In genomic region chr13:79405831-79406596, GRCh38 we compare ENCODE assay signal across 8 cellular contexts. TPM values are rescaled to one million over a fixed set of nuclear protein-coding genes. Genes with fewer than 3 reads are reported as not detected.
DNase-seq lines count a peak whose midpoint lies in the region; ATAC-seq and TF ChIP-seq lines count a peak whose summit lies in the region.

Gene RBM26 (minus strand): TSS chr13:79406255. CDS start chr13:79405774, 481 bp downstream.

- TF ChIP-seq CTCF in GM12875 (IDR thresholded peaks at IDR 0.05; ENCODE audit: borderline replicate concordance, insufficient read depth, low read depth, low read length) = no peak
- peak in 3 of 9 donors; percentile 13 to 30 (median 24) for TF ChIP-seq CTCF in heart right ventricle (IDR thresholded peaks at IDR 0.05)
- TF ChIP-seq CTCF in upper lobe of right lung (IDR thresholded peaks at IDR 0.05) = peak; percentile 22

- H3K36me3 ChIP-seq in heart right ventricle (no peaks in the 10 kb centered on the region), upper lobe of right lung (no peaks in the 10 kb centered on the region)

- H3K27me3 Mint-ChIP-seq in T-cell = no peaks in the 10 kb centered on the region

- POLR2A ChIA-PET in T-cell (lab: Charles Lee) = interaction anchor here (0.6 to 1.5 kb wide), 4 partner anchors 13 to 134 kb away, joined by 5 to 7 read pairs (median 6); no protein-coding TSS in a partner anchor

- CTCF ChIA-PET in T-cell (lab: Charles Lee) = interaction anchor here (0.6 to 3.9 kb wide), 11 partner anchors 12 to 682 kb away, joined by 3 to 23 read pairs (median 5); partner anchors contain the start of gene NDFIP2 (in 1 of the 2)

- peaks cover 0 to 58% (median 48%) of the 10 kb centered on the region in 9 donors for H3K4me1 ChIP-seq in heart right ventricle
- peaks cover 25% of the 10 kb centered on the region for H3K4me1 ChIP-seq in upper lobe of right lung

- H3K27ac ChIP-seq in adipose tissue (ENCODE audit: low read depth, low read length) = peak within 1 kb of the TSS; percentile 95
- H3K27ac ChIP-seq in heart right ventricle = peak within 1 kb of the TSS; percentile 68 to 97 (median 94)
- peak within 1 kb of the TSS; percentile 96 for H3K27ac ChIP-seq in upper lobe of right lung

- intact Hi-C loops in heart right ventricle (cut with DNase I) (loop anchor here in 1 of 10 donors (5.0 kb wide), 1 partner anchor 136 kb away; no protein-coding TSS in a partner anchor), posterior vena cava (cut with DNase I) (no loop called here), upper lobe of right lung (cut with DNase I) (no loop called here)

- H3K4me3 ChIP-seq in GM12875 (ENCODE audit: low read depth, low read length) = peak within 1 kb of the TSS; percentile 93
- peak within 1 kb of the TSS; percentile 61 to 94 (median 87) for H3K4me3 ChIP-seq in heart right ventricle
- H3K4me3 ChIP-seq in upper lobe of right lung = peak within 1 kb of the TSS; percentile 74

- peak within 1 kb of the TSS in 1 of 3 donors; percentile 94 for H3K4me3 Mint-ChIP-seq in T-cell

- H3K27ac Mint-ChIP-seq in T-cell = peak within 1 kb of the TSS; percentile 95 to 99

- H3K9me3 Mint-ChIP-seq in T-cell = no peaks in the 10 kb centered on the region

- ATAC-seq in HG02798 (IDR thresholded peaks at IDR 0.05; ENCODE audit: poor library complexity, unreplicated experiment) (peak; percentile 83), T-cell (replicated peaks in 1 of 4) (peak; percentile 89 to 91 (median 90)), heart right ventricle (peak; percentile 96 to 98 (median 96)), upper lobe of right lung (peak; percentile 91)

- peaks cover 2% of the 10 kb centered on the region for H3K36me3 Mint-ChIP-seq in T-cell

- no peaks in the 10 kb centered on the region for H3K27me3 ChIP-seq in heart right ventricle
- no peaks in the 10 kb centered on the region for H3K27me3 ChIP-seq in upper lobe of right lung

- H3K9me3 ChIP-seq in heart right ventricle = no peaks in the 10 kb centered on the region
- no peaks in the 10 kb centered on the region for H3K9me3 ChIP-seq in upper lobe of right lung

- H3K4me1 Mint-ChIP-seq in T-cell = peaks cover 17 to 33% (median 24%) of the 10 kb centered on the region in 3 donors

- peak; percentile 90 for DNase-seq in NCI-H1436 (lab: John Stamatoyannopoulos, UW)
- peak; percentile 84 to 94 (median 90) for DNase-seq in T-cell
- peak; percentile 92 to 97 for DNase-seq in heart right ventricle
- peak; percentile 98 for DNase-seq in posterior vena cava (ENCODE audit: low spot score)
- peak; percentile 94 for DNase-seq in upper lobe of right lung

- 0 to 1% (median 0%) methylated on average over 70 to 72 of the region's 72 CpGs for WGBS in adipose tissue, 3 donors
- 0 to 1% methylated on average over 72 of the region's 72 CpGs for WGBS in heart right ventricle, 2 donors

RNA-seq across cellular contexts. Expression of gene RBM26, which starts in this region (rescaled TPM):
- total RNA-seq in T-cell = 10 to 100 TPM; 76.7 to 97.8 (median 77.9) TPM
- polyA plus RNA-seq in adipose tissue = 10 to 100 TPM in 2 of 3 donors, 1 to 10 TPM in 1; 8.2 to 15.2 (median 12.5) TPM
- 10 to 100 TPM; 18.6 to 28.6 (median 24.5) TPM for total RNA-seq in heart right ventricle
- 10 to 100 TPM in 1 of 2 donors, 1 to 10 TPM in 1; 7.5 to 46.8 TPM for polyA plus RNA-seq in heart right ventricle
- total RNA-seq in posterior vena cava = 10 to 100 TPM; 31.6 to 32.8 TPM
- total RNA-seq in upper lobe of right lung = 42.0 TPM

Comparison
In these comparisons a context has a peak if more than half of its experiments do, and no peak if none do; other contexts are left out.
1. Peak in every context shown above with its lines: DNase-seq, ATAC-seq, H3K4me3 ChIP-seq and H3K27ac ChIP-seq.